In the genomic region with DNA sequence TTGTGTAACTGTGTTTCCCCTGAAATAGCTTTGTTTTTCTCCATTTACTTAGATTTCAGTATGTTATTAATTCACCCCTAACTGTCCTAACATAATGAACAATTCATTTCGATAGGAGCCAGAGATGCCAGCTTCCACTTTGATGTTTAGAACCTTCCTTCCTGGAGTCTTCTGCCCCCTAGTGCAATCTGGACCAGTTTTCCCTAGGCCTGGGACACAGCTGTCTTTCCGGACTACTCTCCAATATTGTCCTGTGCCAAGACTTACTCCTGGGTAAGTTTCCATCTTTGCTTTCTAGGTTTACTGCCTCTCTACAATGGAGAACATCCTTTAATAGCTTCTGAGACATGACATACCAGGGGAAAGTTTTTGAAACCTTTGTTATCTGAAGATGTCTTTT, we compare ENCODE assay signal across 12 cellular contexts. TPM values are rescaled to one million over a fixed set of nuclear protein-coding genes. Genes with fewer than 3 reads are reported as not detected.
DNase-seq lines count a peak whose midpoint lies in the region; ATAC-seq and TF ChIP-seq lines count a peak whose summit lies in the region.
"Had no signal": no experiment of that assay in that cellular context is flagged by ENCODE, and none has a peak within 500 bp of the region (broad histone marks: within the 10 kb centered on the region; RNA-seq: fewer than 3 reads in every experiment).

No MANE protein-coding gene starts in this region.

- H3K9me3 ChIP-seq in left lung = no peaks in the 10 kb centered on the region

- no peaks in the 10 kb centered on the region for H3K9me3 Mint-ChIP-seq in activated T-helper 2 cell treated with anti-CD3 and anti-CD28 coated beads, Interferon-gamma antibody, Interleukin-2, Interleukin-4, amounts not matched to agents 10 μg/mL and 5 μg/mL and 100 μg/mL, durations not matched to agents 14 hours and 24 hours and 36 hours
- H3K9me3 Mint-ChIP-seq: nephron had no signal

- peaks cover 15% of the 10 kb centered on the region for H3K36me3 Mint-ChIP-seq in activated T-helper 2 cell treated with anti-CD3 and anti-CD28 coated beads, Interferon-gamma antibody, Interleukin-2, Interleukin-4, amounts not matched to agents 10 μg/mL and 5 μg/mL and 100 μg/mL, durations not matched to agents 14 hours and 24 hours and 36 hours (ENCODE audit: low read depth)

- H3K27me3 Mint-ChIP-seq in activated T-helper 2 cell treated with anti-CD3 and anti-CD28 coated beads, Interferon-gamma antibody, Interleukin-2, Interleukin-4, amounts not matched to agents 10 μg/mL and 5 μg/mL and 100 μg/mL, durations not matched to agents 14 hours and 24 hours and 36 hours (ENCODE audit: low read depth) = no peaks in the 10 kb centered on the region

- H3K27ac Mint-ChIP-seq in activated T-helper 2 cell treated with anti-CD3 and anti-CD28 coated beads, Interferon-gamma antibody, Interleukin-2, Interleukin-4, amounts not matched to agents 10 μg/mL and 5 μg/mL and 100 μg/mL, durations not matched to agents 14 hours and 24 hours and 36 hours = no peak overlapping the region
- H3K27ac Mint-ChIP-seq: nephron had no signal

- H3K36me3 ChIP-seq in left lung = peaks cover 0 to 65% of the 10 kb centered on the region in 2 donors

- H3K4me3 ChIP-seq in left lung = no peak overlapping the region

- peaks cover 1% of the 10 kb centered on the region for H3K4me1 Mint-ChIP-seq in activated T-helper 2 cell treated with anti-CD3 and anti-CD28 coated beads, Interferon-gamma antibody, Interleukin-2, Interleukin-4, amounts not matched to agents 10 μg/mL and 5 μg/mL and 100 μg/mL, durations not matched to agents 14 hours and 24 hours and 36 hours (ENCODE audit: low read depth)
- H3K4me1 Mint-ChIP-seq: nephron had no signal

- H3K27ac ChIP-seq in left lung = peak overlapping the region in 1 of 2 donors; percentile 53

- intact Hi-C loops in left lung (cut with DNase I) = no loop called here
- intact Hi-C loops in activated T-helper 2 cell treated with anti-CD3 and anti-CD28 coated beads, Interferon-gamma antibody, Interleukin-2, Interleukin-4, amounts not matched to agents 10 μg/mL and 5 μg/mL and 100 μg/mL, durations not matched to agents 14 hours and 24 hours and 36 hours (cut with micrococcal nuclease) = no loop called here

- no peaks in the 10 kb centered on the region for H3K27me3 ChIP-seq in left lung

- peaks cover 0 to 19% of the 10 kb centered on the region in 2 donors for H3K4me1 ChIP-seq in left lung

- DNase-seq in AG09319 (ENCODE audit: extremely low read depth, low read depth) (no peak), HT-29 (ENCODE audit: low spot score) (peak; percentile 74), cerebellar cortex (ENCODE audit: low spot score) (peak; percentile 26), left lung (no peak), NCI-H1048 (lab: John Stamatoyannopoulos, UW) (no peak)
- DNase-seq in activated T-helper 2 cell treated with anti-CD3 and anti-CD28 coated beads, Interferon-gamma antibody, Interleukin-2, Interleukin-4, amounts not matched to agents 10 μg/mL and 5 μg/mL and 100 μg/mL, durations not matched to agents 14 hours and 24 hours and 36 hours (ENCODE audit: low spot score) = no peak
- DNase-seq: NCI-H510A; stimulated activated CD4-positive, alpha-beta T cell treated with anti-CD3 and anti-CD28 coated beads, Interleukin-1b, Interleukin-23, amount 100 ng/mL, for 48 hours; T-helper 1 cell had no signal

- TF ChIP-seq CTCF in AG09319 (IDR thresholded peaks at IDR 0.05; ENCODE audit: low read depth, low read length) = peak; percentile 11
- TF ChIP-seq CTCF in left lung (IDR thresholded peaks at IDR 0.05) = no peak

- no peak overlapping the region for H3K4me3 Mint-ChIP-seq in activated T-helper 2 cell treated with anti-CD3 and anti-CD28 coated beads, Interferon-gamma antibody, Interleukin-2, Interleukin-4, amounts not matched to agents 10 μg/mL and 5 μg/mL and 100 μg/mL, durations not matched to agents 14 hours and 24 hours and 36 hours (ENCODE audit: low read depth)
- H3K4me3 Mint-ChIP-seq: nephron had no signal

- ATAC-seq in left lung (peak; percentile 29), GM18511 (IDR thresholded peaks at IDR 0.05; ENCODE audit: unreplicated experiment) (no peak), HG03354 (IDR thresholded peaks at IDR 0.05; ENCODE audit: poor library complexity, severe bottlenecking, unreplicated experiment) (no peak)

RNA-seq across cellular contexts. Expression of a gene that starts 12.8 kb away (rescaled TPM):
- 56.7 and 64.6 TPM in 2 replicates for total RNA-seq in HT-29 (2014; rRNA removed; shearing (Covaris generic))
- 10 to 100 TPM; 28.5 to 35.5 TPM for total RNA-seq in left lung
- total RNA-seq in activated T-helper 2 cell treated with anti-CD3 and anti-CD28 coated beads, Interferon-gamma antibody, Interleukin-2, Interleukin-4, amounts not matched to agents 10 μg/mL and 5 μg/mL and 100 μg/mL, durations not matched to agents 14 hours and 24 hours and 36 hours = 30.8 and 33.3 TPM in 2 replicates

RNA-seq across cellular contexts. Expression of a gene that starts 13.0 kb away (rescaled TPM):
- total RNA-seq in HT-29 (2014; rRNA removed; shearing (Covaris generic)) = 53.8 and 56.1 TPM in 2 replicates
- 10 to 100 TPM; 58.9 to 80.8 TPM for total RNA-seq in left lung
- 97.6 and 101 TPM in 2 replicates for total RNA-seq in activated T-helper 2 cell treated with anti-CD3 and anti-CD28 coated beads, Interferon-gamma antibody, Interleukin-2, Interleukin-4, amounts not matched to agents 10 μg/mL and 5 μg/mL and 100 μg/mL, durations not matched to agents 14 hours and 24 hours and 36 hours

RNA-seq across cellular contexts. Expression of a gene that starts 20.9 kb away (rescaled TPM):
- total RNA-seq in HT-29 (2014; rRNA removed; shearing (Covaris generic)) = 16.4 and 16.7 TPM in 2 replicates
- 1 to 10 TPM; 1.0 to 1.7 TPM for total RNA-seq in left lung
- total RNA-seq in activated T-helper 2 cell treated with anti-CD3 and anti-CD28 coated beads, Interferon-gamma antibody, Interleukin-2, Interleukin-4, amounts not matched to agents 10 μg/mL and 5 μg/mL and 100 μg/mL, durations not matched to agents 14 hours and 24 hours and 36 hours = 0.09 and 0.16 TPM in 2 replicates

Comparison
In these comparisons a context has a peak if more than half of its experiments do, and no peak if none do; other contexts are left out.
1. DNase-seq: peak in HT-29 (single experiment) and cerebellar cortex (single experiment); none in AG09319 (single experiment), left lung (0 of 2), activated T-helper 2 cell treated with anti-CD3 and anti-CD28 coated beads, Interferon-gamma antibody, Interleukin-2, Interleukin-4, amounts not matched to agents 10 μg/mL and 5 μg/mL and 100 μg/mL, durations not matched to agents 14 hours and 24 hours and 36 hours (single experiment) and NCI-H1048 (single experiment).